ENCODE assay signal across 24 cellular contexts in the genomic region with DNA sequence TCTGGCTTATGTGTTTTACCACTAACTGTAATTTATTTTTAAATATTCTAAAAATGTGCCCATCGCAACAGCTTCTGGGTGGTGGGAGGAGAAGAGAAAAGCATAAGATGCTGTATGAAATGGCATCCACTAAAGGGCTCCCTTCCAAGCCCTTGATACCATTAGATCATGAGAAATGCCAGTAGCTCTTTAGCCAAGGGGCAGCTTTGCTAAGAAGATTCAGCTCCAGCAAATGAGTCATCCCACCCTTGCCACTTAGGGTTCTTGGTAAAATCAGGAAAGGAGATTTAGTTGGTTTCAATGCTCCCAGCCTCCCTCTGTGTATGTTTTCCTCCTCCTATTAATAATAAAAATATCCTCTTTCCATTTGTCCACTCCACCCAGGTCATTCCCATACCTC.
"Had no signal": no experiment of that assay in that cellular context is flagged by ENCODE, and none has a peak within 500 bp of the region (broad histone marks: within the 10 kb centered on the region; RNA-seq: fewer than 3 reads in every experiment).

No MANE protein-coding gene starts in this region.

- H3K9me3 ChIP-seq: esophagus muscularis mucosa, gastroesophageal sphincter, heart left ventricle, neutrophil, ovary, psoas muscle, tibial artery had no signal

- H3K27me3 ChIP-seq: dorsolateral prefrontal cortex, esophagus muscularis mucosa, gastroesophageal sphincter, heart left ventricle, neutrophil, ovary, tibial artery had no signal

- DNase-seq: activated CD4-positive, alpha-beta T cell treated with anti-CD3 and anti-CD28 coated beads, Interleukin-2, amount 10 ng/mL, durations not matched to agents 7 days and 5 days; activated CD4-positive, CD25-positive, alpha-beta regulatory T cell treated with anti-CD3 and anti-CD28 coated beads, Interleukin-2, amount 50 U/mL, for 72 hours; activated CD8-positive, alpha-beta memory T cell treated with anti-CD3 and anti-CD28 coated beads, Interleukin-2, amount 10 ng/mL, durations not matched to agents 7 days and 5 days; activated CD8-positive, alpha-beta T cell treated with anti-CD3 and anti-CD28 coated beads for 36 hours; activated effector memory CD4-positive, alpha-beta T cell treated with anti-CD3 and anti-CD28 coated beads, Interleukin-2, amount 50 U/mL, for 16 hours; activated T-cell treated with anti-CD3 and anti-CD28 coated beads for 4 hours; central memory CD4-positive, alpha-beta T cell; dorsolateral prefrontal cortex; effector memory CD8-positive, alpha-beta T cell; heart left ventricle; left cardiac atrium; ovary; psoas muscle; right cardiac atrium; stimulated activated CD4-positive, alpha-beta T cell treated with anti-CD3 and anti-CD28 coated beads, Interleukin-1b, Interleukin-23, amount 100 ng/mL, for 48 hours; substantia nigra; tibial artery; WERI-Rb-1 had no signal

- H3K4me1 Mint-ChIP-seq: activated CD4-positive, alpha-beta T cell treated with anti-CD3 and anti-CD28 coated beads, Interleukin-2, amount 10 ng/mL, durations not matched to agents 7 days and 5 days; activated CD8-positive, alpha-beta memory T cell treated with anti-CD3 and anti-CD28 coated beads, Interleukin-2, amount 10 ng/mL, durations not matched to agents 7 days and 5 days; activated naive CD4-positive, alpha-beta T cell treated with anti-CD3 and anti-CD28 coated beads, Interleukin-2, amount 50 U/mL, for 24 hours; nephron had no signal

- H3K27me3 Mint-ChIP-seq: activated CD4-positive, alpha-beta T cell treated with anti-CD3 and anti-CD28 coated beads, Interleukin-2, amount 10 ng/mL, durations not matched to agents 7 days and 5 days; activated CD8-positive, alpha-beta memory T cell treated with anti-CD3 and anti-CD28 coated beads, Interleukin-2, amount 10 ng/mL, durations not matched to agents 7 days and 5 days; activated CD8-positive, alpha-beta T cell treated with anti-CD3 and anti-CD28 coated beads for 36 hours; activated naive CD4-positive, alpha-beta T cell treated with anti-CD3 and anti-CD28 coated beads, Interleukin-2, amount 50 U/mL, for 24 hours; effector memory CD8-positive, alpha-beta T cell; stimulated activated naive CD8-positive, alpha-beta T cell treated with anti-CD3 and anti-CD28 coated beads, Interleukin-15, Interleukin-2, amounts not matched to agents 100 ng/mL and 50 ng/mL, for 24 hours had no signal

- H3K27ac ChIP-seq: esophagus muscularis mucosa, gastroesophageal sphincter, heart left ventricle, neutrophil, ovary, psoas muscle, WERI-Rb-1 had no signal

- H3K36me3 Mint-ChIP-seq: activated CD8-positive, alpha-beta memory T cell treated with anti-CD3 and anti-CD28 coated beads, Interleukin-2, amount 10 ng/mL, durations not matched to agents 7 days and 5 days; activated naive CD4-positive, alpha-beta T cell treated with anti-CD3 and anti-CD28 coated beads, Interleukin-2, amount 50 U/mL, for 24 hours had no signal

- H3K27ac Mint-ChIP-seq: activated CD4-positive, alpha-beta T cell treated with anti-CD3 and anti-CD28 coated beads, Interleukin-2, amount 10 ng/mL, durations not matched to agents 7 days and 5 days; activated CD8-positive, alpha-beta memory T cell treated with anti-CD3 and anti-CD28 coated beads, Interleukin-2, amount 10 ng/mL, durations not matched to agents 7 days and 5 days; activated CD8-positive, alpha-beta T cell treated with anti-CD3 and anti-CD28 coated beads for 36 hours; activated naive CD4-positive, alpha-beta T cell treated with anti-CD3 and anti-CD28 coated beads, Interleukin-2, amount 50 U/mL, for 24 hours; effector memory CD8-positive, alpha-beta T cell; nephron; stimulated activated naive CD8-positive, alpha-beta T cell treated with anti-CD3 and anti-CD28 coated beads, Interleukin-15, Interleukin-2, amounts not matched to agents 100 ng/mL and 50 ng/mL, for 24 hours had no signal

- H3K4me3 Mint-ChIP-seq: activated CD4-positive, alpha-beta T cell treated with anti-CD3 and anti-CD28 coated beads, Interleukin-2, amount 10 ng/mL, durations not matched to agents 7 days and 5 days; activated CD8-positive, alpha-beta memory T cell treated with anti-CD3 and anti-CD28 coated beads, Interleukin-2, amount 10 ng/mL, durations not matched to agents 7 days and 5 days; activated CD8-positive, alpha-beta T cell treated with anti-CD3 and anti-CD28 coated beads for 36 hours; activated naive CD4-positive, alpha-beta T cell treated with anti-CD3 and anti-CD28 coated beads, Interleukin-2, amount 50 U/mL, for 24 hours; effector memory CD8-positive, alpha-beta T cell; nephron; stimulated activated naive CD8-positive, alpha-beta T cell treated with anti-CD3 and anti-CD28 coated beads, Interleukin-15, Interleukin-2, amounts not matched to agents 100 ng/mL and 50 ng/mL, for 24 hours had no signal

- ATAC-seq: activated CD8-positive, alpha-beta memory T cell treated with anti-CD3 and anti-CD28 coated beads, Interleukin-2, amount 10 ng/mL, durations not matched to agents 7 days and 5 days; activated CD8-positive, alpha-beta T cell treated with anti-CD3 and anti-CD28 coated beads for 36 hours; effector memory CD8-positive, alpha-beta T cell; gastroesophageal sphincter; left cardiac atrium; psoas muscle; right cardiac atrium had no signal

- H3K9me3 Mint-ChIP-seq: activated CD4-positive, alpha-beta T cell treated with anti-CD3 and anti-CD28 coated beads, Interleukin-2, amount 10 ng/mL, durations not matched to agents 7 days and 5 days; nephron had no signal

- H3K4me1 ChIP-seq: psoas muscle had no signal

- H3K4me3 ChIP-seq: dorsolateral prefrontal cortex, esophagus muscularis mucosa, gastroesophageal sphincter, heart left ventricle, ovary, psoas muscle, tibial artery had no signal

- H3K36me3 ChIP-seq: esophagus muscularis mucosa, gastroesophageal sphincter, heart left ventricle, neutrophil, ovary, tibial artery, WERI-Rb-1 had no signal
